20 cellular contexts compared by ENCODE assay signal in genomic region chr14:104119119-104119699, GRCh38. TPM values are rescaled to one million over a fixed set of nuclear protein-coding genes. Genes with fewer than 3 reads are reported as not detected.
A peak's percentile ranks its signal among the peaks of the same experiment; 100 is the strongest.
DNase-seq lines count a peak whose midpoint lies in the region; ATAC-seq, FAIRE-seq and TF ChIP-seq lines count a peak whose summit lies in the region.
"Had no signal": no experiment of that assay in that cellular context is flagged by ENCODE, and none has a peak within 500 bp of the region (broad histone marks: within the 10 kb centered on the region; RNA-seq: fewer than 3 reads in every experiment).

No MANE protein-coding gene starts in this region.

- no peaks in the 10 kb centered on the region for H3K9me2 ChIP-seq in GM23248 (ENCODE audit: insufficient read depth)

- no peak for FAIRE-seq in kidney (lab: Jason Lieb, UNC)
- FAIRE-seq: small intestine had no signal

- H3K9ac ChIP-seq in kidney (ENCODE audit: low read length in 2 of 2) (no peak overlapping the region), GM23248 (no peak overlapping the region)

- 21 to 26% methylated on average over 8 of the region's 8 CpGs for WGBS in GM23248 (ENCODE audit: low coverage in 1 of 2, low lambda C conversion rate in 2 of 2, missing lambda C conversion rate in 2 of 2), 2 experiments

- H3K4me2 ChIP-seq in GM23248 (ENCODE audit: unreplicated experiment) = no peak overlapping the region

- H3K4me1 ChIP-seq in left ventricle myocardium inferior (peaks cover 20% of the 10 kb centered on the region), kidney (ENCODE audit: control insufficient read depth in 1 of 2, insufficient read depth in 1 of 2, low read depth in 1 of 2, low read length in 2 of 2) (peaks cover 0 to 5% of the 10 kb centered on the region in 2 donors), GM23248 (ENCODE audit: insufficient read depth) (no peaks in the 10 kb centered on the region)

- H3K27ac ChIP-seq in left ventricle myocardium inferior (replicated peaks) (no peak overlapping the region), WERI-Rb-1 (no peak overlapping the region), kidney (ENCODE audit: low read depth in 2 of 2, low read length in 2 of 2) (no peak overlapping the region), temporal lobe (ENCODE audit: low read depth, low read length) (peak overlapping the region; percentile 56), GM23248 (no peak overlapping the region)

- H3K36me3 ChIP-seq in left ventricle myocardium inferior = no peaks in the 10 kb centered on the region
- H3K36me3 ChIP-seq in WERI-Rb-1 = no peaks in the 10 kb centered on the region
- H3K36me3 ChIP-seq in kidney (ENCODE audit: control insufficient read depth in 1 of 2, insufficient read depth in 2 of 2, low read length in 2 of 2) = no peaks in the 10 kb centered on the region
- H3K36me3 ChIP-seq in GM23248 (ENCODE audit: low read depth) = no peaks in the 10 kb centered on the region; the same call in 1 of the 2 replicates

- H4K20me1 ChIP-seq in GM23248 (ENCODE audit: insufficient read depth) = no peaks in the 10 kb centered on the region

- no peaks in the 10 kb centered on the region for H3F3A ChIP-seq in GM23248 (ENCODE audit: insufficient read depth)

- H2AFZ ChIP-seq in GM23248 = no peak overlapping the region

- H3K4me3 ChIP-seq in left ventricle myocardium inferior (no peak overlapping the region), WERI-Rb-1 (ENCODE audit: low read depth, low read length) (no peak overlapping the region), kidney (ENCODE audit: low read length in 2 of 2) (no peak overlapping the region), GM23248 (no peak overlapping the region)

- H3K79me2 ChIP-seq in GM23248 (ENCODE audit: insufficient read depth) = no peaks in the 10 kb centered on the region

- in situ Hi-C loops in GM23248 (cut with MboI) = no loop called here

- DNase-seq in left ventricle myocardium inferior (peak; percentile 5), left cardiac atrium (no peak), WERI-Rb-1 (peak; percentile 3), kidney (peak; percentile 42), NCI-H226 (no peak), GM23248 (no peak)
- DNase-seq: activated naive CD8-positive, alpha-beta T cell treated with anti-CD3 and anti-CD28 coated beads for 36 hours; foreskin fibroblast; GDM1; NCI-H526; small intestine; stimulated activated CD4-positive, alpha-beta T cell treated with anti-CD3 and anti-CD28 coated beads, Interleukin-4, amount 100 ng/mL, for 4 hours; T1000 had no signal

- no peak for ATAC-seq in left cardiac atrium
- no peak for ATAC-seq in HG03139 (IDR thresholded peaks at IDR 0.05; ENCODE audit: unreplicated experiment)
- ATAC-seq: SK-N-SH treated with all-trans-retinoic acid at 6 μM for 48 hours had no signal

- H3K27me3 ChIP-seq in left ventricle myocardium inferior (ENCODE audit: low read depth) (peaks cover 92% of the 10 kb centered on the region), WERI-Rb-1 (ENCODE audit: insufficient read depth, low read depth, severe bottlenecking) (no peaks in the 10 kb centered on the region), GM23248 (replicated peaks; ENCODE audit: insufficient read depth) (peaks cover 3% of the 10 kb centered on the region; the same call in 1 of the 2 replicates)

- TF ChIP-seq CTCF in left ventricle myocardium inferior (IDR thresholded peaks at IDR 0.05; ENCODE audit: borderline replicate concordance) (no peak), WERI-Rb-1 (IDR thresholded peaks at IDR 0.05; ENCODE audit: low read depth, low read length) (no peak), kidney (IDR thresholded peaks at IDR 0.05; ENCODE audit: borderline replicate concordance, extremely low read depth, insufficient read depth) (no peak)

- intact Hi-C loops in left ventricle myocardium inferior (cut with micrococcal nuclease) (no loop called here), left cardiac atrium (cut with DNase I) (no loop called here), kidney (cut with DNase I) (no loop called here)

- H3K9me3 ChIP-seq in left ventricle myocardium inferior (replicated peaks) (peaks cover 15% of the 10 kb centered on the region), WERI-Rb-1 (ENCODE audit: severe bottlenecking) (peaks cover 2% of the 10 kb centered on the region), kidney (ENCODE audit: control insufficient read depth in 1 of 2, low read length in 2 of 2) (no peaks in the 10 kb centered on the region), GM23248 (ENCODE audit: low read depth) (peaks cover 4% of the 10 kb centered on the region)

RNA-seq across cellular contexts. Expression of gene KIF26A, which starts 19.2 kb away (rescaled TPM):
- total RNA-seq in left ventricle myocardium inferior = 6.5 TPM
- 1 to 10 TPM; 7.6 to 8.1 TPM for total RNA-seq in left cardiac atrium
- total RNA-seq in kidney = 12.3 TPM
- polyA plus RNA-seq in kidney (ENCODE audit: insufficient read depth, low read depth, low replicate concordance) = 2.3 TPM
- total RNA-seq in temporal lobe = 9.1 TPM
- total RNA-seq in GM23248 (2014; rRNA removed; shearing (Covaris generic)) = not detected in 2 replicates
- polyA plus RNA-seq in GM23248 (2016; fragmentation: Nextera tagmentation; extraction: Ambion mirVana) = not detected in 2 replicates
- total RNA-seq: RPMI7951 had no signal

RNA-seq across cellular contexts. Expression of gene ASPG, which starts 33.7 kb away (rescaled TPM):
- total RNA-seq in left ventricle myocardium inferior (27.1 TPM), left cardiac atrium (100 to 1,000 TPM in 1 of 2 donors, 10 to 100 TPM in 1; 92.0 to 168 TPM), kidney (2.5 TPM), temporal lobe (under 0.01 TPM)
- polyA plus RNA-seq in kidney (ENCODE audit: insufficient read depth, low read depth, low replicate concordance) (58.1 TPM), GM23248 (2016; fragmentation: Nextera tagmentation; extraction: Ambion mirVana) (not detected in 2 replicates)
- total RNA-seq in GM23248 (2014; rRNA removed; shearing (Covaris generic)) = not detected in 2 replicates
- total RNA-seq: activated CD8-positive, alpha-beta memory T cell treated with anti-CD3 and anti-CD28 coated beads for 36 hours; activated naive CD8-positive, alpha-beta T cell treated with anti-CD3 and anti-CD28 coated beads for 36 hours; kidney epithelial cell; progenitor cell of endocrine pancreas; RPMI7951 had no signal

Comparison
In these comparisons a context has a peak if more than half of its experiments do, and no peak if none do; other contexts are left out.
1. DNase-seq: peak in left ventricle myocardium inferior (single experiment), WERI-Rb-1 (single experiment) and kidney (single experiment); none in left cardiac atrium (single experiment), NCI-H226 (single experiment) and GM23248 (single experiment).